ENCODE assay signal across 9 cellular contexts in the genomic region with DNA sequence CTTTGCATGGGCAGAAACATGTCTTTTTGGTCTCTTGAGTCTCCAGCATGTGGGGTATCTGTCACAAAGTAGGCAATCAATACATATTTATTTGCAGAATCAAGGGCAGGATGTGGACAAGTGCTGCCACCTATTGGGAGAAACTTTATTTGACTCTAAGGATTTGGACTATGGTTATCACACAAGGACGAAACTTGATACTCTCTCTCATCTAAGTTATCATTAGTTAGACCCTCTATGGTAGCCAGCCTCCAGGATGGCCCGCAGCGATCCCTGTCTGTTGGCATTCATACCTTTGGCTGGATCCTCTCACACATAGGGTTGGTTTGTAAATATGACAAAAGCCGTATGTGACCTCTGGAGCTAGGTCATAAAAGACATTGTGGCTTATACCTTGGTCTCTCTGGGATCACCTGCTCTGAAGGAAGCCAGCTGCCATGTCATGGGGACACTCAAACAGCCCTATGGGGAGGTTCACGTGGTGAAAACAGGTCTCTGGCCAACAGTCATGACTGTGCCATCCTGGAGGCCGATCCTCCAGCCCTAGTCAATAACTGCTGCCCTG. TPM values are rescaled to one million over a fixed set of nuclear protein-coding genes. Genes with fewer than 3 reads are reported as not detected.
A peak's percentile ranks its signal among the peaks of the same experiment; 100 is the strongest.
DNase-seq lines count a peak whose midpoint lies in the region; ATAC-seq and TF ChIP-seq lines count a peak whose summit lies in the region.
"Had no signal": no experiment of that assay in that cellular context is flagged by ENCODE, and none has a peak within 500 bp of the region (broad histone marks: within the 10 kb centered on the region; RNA-seq: fewer than 3 reads in every experiment).

No MANE protein-coding gene starts in this region.

- H3K4me2 ChIP-seq in mammary epithelial cell (ENCODE audit: insufficient read depth, low read depth, low read length): peak overlapping the region; percentile 73

- 40% methylated on average over 5 of the region's 6 CpGs for WGBS in mammary epithelial cell (ENCODE audit: low coverage, missing lambda C conversion rate)

- peak overlapping the region; percentile 97 for H3K9ac ChIP-seq in mammary epithelial cell (ENCODE audit: insufficient read depth, low read length)

- peak overlapping the region; percentile 98 for H2AFZ ChIP-seq in mammary epithelial cell (ENCODE audit: low read depth, low read length)

- peaks cover 2% of the 10 kb centered on the region for H4K20me1 ChIP-seq in mammary epithelial cell (ENCODE audit: insufficient read depth, low read length)

- no TSS peak for BruUV-seq in mammary epithelial cell (replicated peaks; lab: Mats Ljungman, UMichigan)

- DNase-seq in NCI-H510A treated with DMSO at 0.1 percent for 48 hours (lab: John Stamatoyannopoulos, UW) (peak; percentile 47), NCI-H510A (lab: John Stamatoyannopoulos, UW) (no peak), NCI-H1048 (lab: John Stamatoyannopoulos, UW) (peak; percentile 3), T follicular helper cell (ENCODE audit: low read depth) (peak; percentile 24), mammary epithelial cell (peak; percentile 44), islet precursor cell (peak; percentile 56)
- peak; percentile 21 for DNase-seq in stimulated activated CD4-positive, alpha-beta T cell treated with anti-CD3 and anti-CD28 coated beads, Interleukin-15, amount 100 ng/mL, for 24 hours

- H3K36me3 ChIP-seq in mammary epithelial cell (ENCODE audit: insufficient read depth, low read length): no peaks in the 10 kb centered on the region

- peak overlapping the region in 2 of 3 experiments; percentile 65 to 89 for H3K4me3 ChIP-seq in mammary epithelial cell (replicated peaks in 1 of 3; ENCODE audit: insufficient read depth in 1 of 3, low read depth in 2 of 3, low read length in 3 of 3)

- intact Hi-C loops in mammary epithelial cell (cut with micrococcal nuclease): loop anchor here (1.0 to 5.0 kb wide), 8 partner anchors 29 to 496 kb away; partner anchors contain the start of genes RTCB and TIMP3

- no peak for ATAC-seq in GM19395 (IDR thresholded peaks at IDR 0.05; ENCODE audit: unreplicated experiment)

- H3K4me1 ChIP-seq in mammary epithelial cell (ENCODE audit: insufficient read depth, low read length): peaks cover 17% of the 10 kb centered on the region

- dilution Hi-C loops in mammary epithelial cell (cut with HindIII; ENCODE audit: low sequenced_read_pairs): no loop called here

- no peak overlapping the region for H3K27ac ChIP-seq in mammary epithelial cell (ENCODE audit: insufficient read depth, low read depth, low read length)

- in situ Hi-C loops in mammary epithelial cell (cut with MboI; ENCODE audit: low sequenced_read_pairs in 2 of 2): loop anchor here (5.0 kb wide), 1 partner anchor 61 kb away; the partner anchor contains the start of gene RTCB (in 2 of the 2)

- H3K9me3 ChIP-seq in mammary epithelial cell (replicated peaks; ENCODE audit: insufficient read depth, low read length): no peaks in the 10 kb centered on the region

- peaks cover 48% of the 10 kb centered on the region for H3K79me2 ChIP-seq in mammary epithelial cell (ENCODE audit: insufficient read depth, low read length)

- peak; percentile 67 to 70 for TF ChIP-seq CTCF in mammary epithelial cell (conservative IDR thresholded peaks at IDR 0.05 in 1 of 2, IDR thresholded peaks at IDR 0.05 in 1 of 2; ENCODE audit: extremely low read depth in 1 of 2, insufficient read depth in 1 of 2, low read depth in 1 of 2, low read length in 2 of 2)

- H3K27me3 ChIP-seq in mammary epithelial cell (ENCODE audit: insufficient read depth, low read length): no peaks in the 10 kb centered on the region

- CTCF ChIA-PET in mammary epithelial cell (lab: Charles Lee; ENCODE audit: low non-redundant PET): no interaction called here

RNA-seq across cellular contexts. Expression of gene FBXO7, which starts 1.1 kb away (rescaled TPM):
- 10 to 100 TPM; 67.2 to 69.0 TPM for total RNA-seq in mammary epithelial cell
- 93.7 TPM for polyA plus RNA-seq in mammary epithelial cell
- 90.6 TPM for polyA minus RNA-seq in mammary epithelial cell

RNA-seq across cellular contexts. Expression of gene BPIFC, which starts 9.2 kb away (rescaled TPM):
- total RNA-seq in mammary epithelial cell: not detected
- not detected for polyA plus RNA-seq in mammary epithelial cell
- polyA minus RNA-seq in mammary epithelial cell: not detected
- total RNA-seq: pulmonary artery endothelial cell had no signal
